Comparison of ENCODE assay signal across 22 cellular contexts in genomic region chr19:55464039-55464668, GRCh38. TPM values are rescaled to one million over a fixed set of nuclear protein-coding genes. Genes with fewer than 3 reads are reported as not detected.
DNase-seq lines count a peak whose midpoint lies in the region; ATAC-seq, FAIRE-seq and TF ChIP-seq lines count a peak whose summit lies in the region.
"Had no signal": no experiment of that assay in that cellular context is flagged by ENCODE, and none has a peak within 500 bp of the region (broad histone marks: within the 10 kb centered on the region; RNA-seq: fewer than 3 reads in every experiment).

No MANE protein-coding gene starts in this region.

- no peak overlapping the region for H3K27ac ChIP-seq in small intestine (ENCODE audit: low read depth in 1 of 2, low read length in 1 of 2)
- H3K27ac ChIP-seq: A549, KMS-11, SJCRH30 had no signal

- peak; percentile 12 for DNase-seq in BE2C
- DNase-seq in NT2/D1 (ENCODE audit: low read depth, low spot score): no peak
- no peak for DNase-seq in GM13977 (ENCODE audit: low spot score)
- no peak for DNase-seq in small intestine
- no peak for DNase-seq in DMS 273 (lab: John Stamatoyannopoulos, UW; ENCODE audit: unreplicated experiment)
- DNase-seq: Caco-2; CD4-positive, alpha-beta T cell; DND-41; NCI-H1105; NCI-H2029 treated with DMSO at 0.1 percent for 48 hours; NCI-H2171; NCI-H524 treated with DMSO at 0.1 percent for 48 hours; NCI-H82; SJCRH30 had no signal

- ATAC-seq in GM18870 (IDR thresholded peaks at IDR 0.05; ENCODE audit: unreplicated experiment): no peak
- ATAC-seq: A549 had no signal

- FAIRE-seq in small intestine (lab: Jason Lieb, UNC): no peak
- FAIRE-seq: A549, GM12891, RCC 7860 had no signal

- TF ChIP-seq CTCF in BE2C (IDR thresholded peaks at IDR 0.05; ENCODE audit: low read depth, low read length) (no peak), GM13977 (IDR thresholded peaks at IDR 0.05; ENCODE audit: extremely low read depth, insufficient read depth, missing control alignments) (no peak)

- H3K27me3 ChIP-seq in BE2C: no peaks in the 10 kb centered on the region
- H3K27me3 ChIP-seq in NT2/D1 (ENCODE audit: insufficient read depth, insufficient read length): peaks cover 79% of the 10 kb centered on the region
- peaks cover 3% of the 10 kb centered on the region for H3K27me3 ChIP-seq in iPS-15b (ENCODE audit: control insufficient read depth, insufficient read depth, low read length)
- no peaks in the 10 kb centered on the region for H3K27me3 ChIP-seq in small intestine (ENCODE audit: control insufficient read depth in 2 of 2, insufficient read depth in 2 of 2, low read length in 2 of 2)
- H3K27me3 ChIP-seq: SJCRH30 had no signal

- H3K9me3 ChIP-seq in BE2C (no peaks in the 10 kb centered on the region), ES-I3 (ENCODE audit: control insufficient read depth, insufficient read depth, low read length) (no peaks in the 10 kb centered on the region), NT2/D1 (ENCODE audit: insufficient read depth, low read length) (no peaks in the 10 kb centered on the region), iPS-15b (ENCODE audit: control insufficient read depth, insufficient read depth, low read length) (no peaks in the 10 kb centered on the region), small intestine (ENCODE audit: control insufficient read depth, low read depth) (no peaks in the 10 kb centered on the region)
- H3K9me3 ChIP-seq: A549, Caco-2, SJCRH30 had no signal

- H3K9ac ChIP-seq in ES-I3 (ENCODE audit: low read depth, low read length): peak overlapping the region; percentile 47; the same call in 1 of the 2 replicates
- H3K9ac ChIP-seq in NT2/D1 (ENCODE audit: insufficient read length, low read depth): peak overlapping the region; percentile 64
- H3K9ac ChIP-seq in iPS-15b (ENCODE audit: low read depth, low read length): peak overlapping the region; percentile 12
- H3K9ac ChIP-seq: KMS-11 had no signal

- in situ Hi-C loops in GM13977 (cut with MboI; ENCODE audit: low pct_unique_long_range_greater_than_20kb, low sequenced_read_pairs, unreplicated experiment): no loop called here

- H3K4me1 ChIP-seq in BE2C (peaks cover 10% of the 10 kb centered on the region), ES-I3 (ENCODE audit: insufficient read depth, low read length) (peaks cover 17% of the 10 kb centered on the region), NT2/D1 (ENCODE audit: insufficient read depth, insufficient read length) (peaks cover 21% of the 10 kb centered on the region), iPS-15b (ENCODE audit: control insufficient read depth, insufficient read depth, low read length) (peaks cover 10% of the 10 kb centered on the region), small intestine (ENCODE audit: control insufficient read depth in 2 of 2, insufficient read depth in 1 of 2, low read depth in 1 of 2, low read length in 1 of 2) (peaks cover 0 to 2% of the 10 kb centered on the region in 2 donors)

- H3K4me3 ChIP-seq in BE2C (ENCODE audit: low read depth, low read length): no peak overlapping the region
- peak overlapping the region; percentile 24 for H3K4me3 ChIP-seq in NT2/D1 (ENCODE audit: insufficient read length, low read depth)
- peak overlapping the region; percentile 44 for H3K4me3 ChIP-seq in iPS-15b (ENCODE audit: low read depth, low read length)
- no peak overlapping the region for H3K4me3 ChIP-seq in small intestine (ENCODE audit: low read depth in 1 of 2, low read length in 2 of 2)
- H3K4me3 ChIP-seq: A549, SJCRH30 had no signal

- H3K36me3 ChIP-seq in BE2C (no peaks in the 10 kb centered on the region), ES-I3 (ENCODE audit: insufficient read depth, low read length) (no peaks in the 10 kb centered on the region), NT2/D1 (ENCODE audit: insufficient read depth, insufficient read length, low read length) (no peaks in the 10 kb centered on the region), iPS-15b (ENCODE audit: control insufficient read depth, insufficient read depth, low read length) (no peaks in the 10 kb centered on the region), small intestine (ENCODE audit: control insufficient read depth in 2 of 2, insufficient read depth in 2 of 2, low read length in 2 of 2) (no peaks in the 10 kb centered on the region)
- H3K36me3 ChIP-seq: SJCRH30 had no signal

- 70 to 74% (median 72%) methylated on average over 23 of the region's 23 CpGs for whole genome bisulfite sequencing in small intestine, 3 donors

RNA-seq across cellular contexts. Expression of gene C19orf85, which starts 0.4 kb away (rescaled TPM):
- not detected for polyA plus RNA-seq in BE2C (2012; ENCODE audit: insufficient read depth, insufficient read length, low read depth)
- not detected for polyA plus RNA-seq in small intestine
- polyA plus RNA-seq: A549, BJ had no signal

RNA-seq across cellular contexts. Expression of gene ISOC2, which starts 2.7 kb away (rescaled TPM):
- 60.2 TPM for polyA plus RNA-seq in BE2C (2012; ENCODE audit: insufficient read depth, insufficient read length, low read depth)
- polyA plus RNA-seq in small intestine: 100 to 1,000 TPM in 1 of 3 donors, 10 to 100 TPM in 2; 77.8 to 164 (median 78.9) TPM

RNA-seq across cellular contexts. Expression of gene ZNF628, which starts 12.3 kb away (rescaled TPM):
- 18.3 TPM for polyA plus RNA-seq in BE2C (2012; ENCODE audit: insufficient read depth, insufficient read length, low read depth)
- polyA plus RNA-seq in small intestine: 1 to 10 TPM; 1.1 to 7.0 (median 4.1) TPM

RNA-seq across cellular contexts. Expression of gene NAT14, which starts 20.8 kb away (rescaled TPM):
- 169 TPM for polyA plus RNA-seq in BE2C (2012; ENCODE audit: insufficient read depth, insufficient read length, low read depth)
- 10 to 100 TPM in 1 of 3 donors, 1 to 10 TPM in 2; 5.8 to 10.2 (median 8.6) TPM for polyA plus RNA-seq in small intestine

RNA-seq across cellular contexts. Expression of gene SHISA7, which starts 21.1 kb away (rescaled TPM):
- polyA plus RNA-seq in BE2C (2012; ENCODE audit: insufficient read depth, insufficient read length, low read depth): 0.12 TPM
- under 1 TPM in 1 of 3 donors, not detected in 2; 0.12 TPM for polyA plus RNA-seq in small intestine
- polyA plus RNA-seq: BJ had no signal

Comparison
In these comparisons a context has a peak if more than half of its experiments do, and no peak if none do; other contexts are left out.
1. H3K4me3 ChIP-seq: peak in NT2/D1 (single experiment) and iPS-15b (single experiment); none in BE2C (single experiment) and small intestine (0 of 2).
2. H3K9ac ChIP-seq: peak in every context shown above with its lines; median percentile 64 in NT2/D1; 47 in ES-I3; 12 in iPS-15b.